8 cellular contexts compared by ENCODE assay signal in genomic region chr12:50400104-50400637, GRCh38. TPM values are rescaled to one million over a fixed set of nuclear protein-coding genes. Genes with fewer than 3 reads are reported as not detected.
DNase-seq lines count a peak whose midpoint lies in the region; ATAC-seq, FAIRE-seq and TF ChIP-seq lines count a peak whose summit lies in the region.

No MANE protein-coding gene starts in this region.

- H3K9me3 ChIP-seq in Karpas-422 (ENCODE audit: low read length) (no peaks in the 10 kb centered on the region), adrenal gland (replicated peaks in 1 of 3) (no peaks in the 10 kb centered on the region), right lobe of liver (no peaks in the 10 kb centered on the region), vagina (no peaks in the 10 kb centered on the region)

- peak overlapping the region; percentile 93 for H3K4me2 ChIP-seq in Karpas-422 (ENCODE audit: low read depth, low read length, poor library complexity, severe bottlenecking)

- peak overlapping the region; percentile 93 for H3K27ac ChIP-seq in Karpas-422 (ENCODE audit: low read length)
- H3K27ac ChIP-seq in adrenal gland = peak overlapping the region; percentile 82 to 97 (median 91)
- peak overlapping the region; percentile 82 to 90 (median 83) for H3K27ac ChIP-seq in right lobe of liver
- H3K27ac ChIP-seq in vagina = peak overlapping the region; percentile 92

- no peaks in the 10 kb centered on the region for H3K9me2 ChIP-seq in Karpas-422 (replicated peaks; ENCODE audit: insufficient read depth, low read length)

- ATAC-seq in right lobe of liver = peak in 1 of 4 donors; percentile 0

- no peak for FAIRE-seq in GM12892 (lab: Jason Lieb, UNC)

- peak overlapping the region; percentile 83 for H3K9ac ChIP-seq in Karpas-422 (ENCODE audit: low read length)

- TF ChIP-seq CTCF in GM12875 (IDR thresholded peaks at IDR 0.05; ENCODE audit: borderline replicate concordance, insufficient read depth, low read depth, low read length) (no peak), adrenal gland (IDR thresholded peaks at IDR 0.05) (no peak), right lobe of liver (IDR thresholded peaks at IDR 0.05) (no peak), vagina (IDR thresholded peaks at IDR 0.05) (no peak)

- H3K27me3 ChIP-seq in Karpas-422 (ENCODE audit: low read length) = no peaks in the 10 kb centered on the region
- no peaks in the 10 kb centered on the region for H3K27me3 ChIP-seq in adrenal gland
- H3K27me3 ChIP-seq in right lobe of liver = no peaks in the 10 kb centered on the region
- H3K27me3 ChIP-seq in vagina = no peaks in the 10 kb centered on the region

- intact Hi-C loops in adrenal gland (cut with DNase I) (no loop called here), right lobe of liver (cut with DNase I) (no loop called here), vagina (cut with DNase I) (no loop called here)

- DNase-seq in Karpas-422 (peak; percentile 82), adrenal gland (no peak), right lobe of liver (peak in 1 of 3 donors; percentile 3), vagina (ENCODE audit: extremely low spot score in 2 of 2) (no peak), GM12892 (ENCODE audit: insufficient read length) (no peak), NCI-H187 (lab: John Stamatoyannopoulos, UW) (no peak), HK-2 (ENCODE audit: unreplicated experiment) (no peak)

- H2AFZ ChIP-seq in Karpas-422 (ENCODE audit: low read length) = peak overlapping the region; percentile 89

- peaks cover 44% of the 10 kb centered on the region for H3K79me2 ChIP-seq in Karpas-422 (ENCODE audit: low read length)

- H3K36me3 ChIP-seq in Karpas-422 (ENCODE audit: insufficient read depth, low read length) = no peaks in the 10 kb centered on the region
- H3K36me3 ChIP-seq in adrenal gland (replicated peaks in 1 of 2) = no peaks in the 10 kb centered on the region
- no peaks in the 10 kb centered on the region for H3K36me3 ChIP-seq in right lobe of liver
- H3K36me3 ChIP-seq in vagina = no peaks in the 10 kb centered on the region

- peak overlapping the region; percentile 91 for H3K4me3 ChIP-seq in GM12875 (ENCODE audit: low read depth, low read length)
- peak overlapping the region; percentile 81 for H3K4me3 ChIP-seq in Karpas-422 (ENCODE audit: low read length)
- peak overlapping the region in 2 of 4 donors; percentile 25 to 67 for H3K4me3 ChIP-seq in adrenal gland
- peak overlapping the region; percentile 59 to 89 (median 89) for H3K4me3 ChIP-seq in right lobe of liver
- peak overlapping the region; percentile 60 to 78 for H3K4me3 ChIP-seq in vagina

- peaks cover 21% of the 10 kb centered on the region; the same call in 1 of the 2 replicates for H4K20me1 ChIP-seq in Karpas-422 (ENCODE audit: insufficient read depth, low read depth, low read length)

- 20 to 24% (median 23%) methylated on average over 8 of the region's 8 CpGs for WGBS in adrenal gland, 4 donors
- 29% methylated on average over 8 of the region's 8 CpGs for WGBS in right lobe of liver (ENCODE audit: insufficient coverage, low coverage, low lambda C conversion rate, missing lambda C conversion rate)

- no peak for TF ChIP-seq POLR2A in adrenal gland (IDR thresholded peaks at IDR 0.05)
- no peak for TF ChIP-seq POLR2A in right lobe of liver (IDR thresholded peaks at IDR 0.05)
- no peak for TF ChIP-seq POLR2A in vagina (IDR thresholded peaks at IDR 0.05)
- TF ChIP-seq POLR2A in GM12892 (IDR thresholded peaks at IDR 0.05; ENCODE audit: low read depth, low read length) = no peak

- peaks cover 24% of the 10 kb centered on the region for H3K4me1 ChIP-seq in Karpas-422 (ENCODE audit: low read length)
- H3K4me1 ChIP-seq in adrenal gland (replicated peaks in 1 of 2) = peaks cover 12 to 25% of the 10 kb centered on the region in 2 donors
- H3K4me1 ChIP-seq in right lobe of liver = peaks cover 0 to 19% (median 0%) of the 10 kb centered on the region in 4 donors
- H3K4me1 ChIP-seq in vagina = peaks cover 35% of the 10 kb centered on the region

RNA-seq across cellular contexts. Expression of gene LARP4, which starts 0.5 kb away (rescaled TPM):
- total RNA-seq in Karpas-422 (2014; rRNA removed; shearing (Covaris generic); ENCODE audit: low replicate concordance) = 29.8 and 40.3 TPM in 2 replicates
- total RNA-seq in adrenal gland = 100 to 1,000 TPM in 1 of 8 donors, 10 to 100 TPM in 7; 34.4 to 111 (median 57.1) TPM
- polyA plus RNA-seq in adrenal gland = 10 to 100 TPM in 2 of 3 donors, 1 to 10 TPM in 1; 9.4 to 88.3 (median 10.8) TPM
- 10 to 100 TPM; 46.3 to 83.0 (median 61.9) TPM for total RNA-seq in right lobe of liver
- total RNA-seq in vagina = 38.5 TPM
- 18.4 TPM for polyA plus RNA-seq in GM12892 (2012; ENCODE audit: missing spikeins)

RNA-seq across cellular contexts. Expression of gene FAM186A, which starts 3.8 kb away (rescaled TPM):
- total RNA-seq in Karpas-422 (2014; rRNA removed; shearing (Covaris generic); ENCODE audit: low replicate concordance) = not detected in 2 replicates
- total RNA-seq in adrenal gland (not detected), right lobe of liver (not detected), vagina (not detected)
- under 1 TPM in 2 of 3 donors, not detected in 1; 0.03 to 0.08 TPM for polyA plus RNA-seq in adrenal gland
- polyA plus RNA-seq in GM12892 (2012; ENCODE audit: missing spikeins) = 0.47 TPM
